In the genomic region with DNA sequence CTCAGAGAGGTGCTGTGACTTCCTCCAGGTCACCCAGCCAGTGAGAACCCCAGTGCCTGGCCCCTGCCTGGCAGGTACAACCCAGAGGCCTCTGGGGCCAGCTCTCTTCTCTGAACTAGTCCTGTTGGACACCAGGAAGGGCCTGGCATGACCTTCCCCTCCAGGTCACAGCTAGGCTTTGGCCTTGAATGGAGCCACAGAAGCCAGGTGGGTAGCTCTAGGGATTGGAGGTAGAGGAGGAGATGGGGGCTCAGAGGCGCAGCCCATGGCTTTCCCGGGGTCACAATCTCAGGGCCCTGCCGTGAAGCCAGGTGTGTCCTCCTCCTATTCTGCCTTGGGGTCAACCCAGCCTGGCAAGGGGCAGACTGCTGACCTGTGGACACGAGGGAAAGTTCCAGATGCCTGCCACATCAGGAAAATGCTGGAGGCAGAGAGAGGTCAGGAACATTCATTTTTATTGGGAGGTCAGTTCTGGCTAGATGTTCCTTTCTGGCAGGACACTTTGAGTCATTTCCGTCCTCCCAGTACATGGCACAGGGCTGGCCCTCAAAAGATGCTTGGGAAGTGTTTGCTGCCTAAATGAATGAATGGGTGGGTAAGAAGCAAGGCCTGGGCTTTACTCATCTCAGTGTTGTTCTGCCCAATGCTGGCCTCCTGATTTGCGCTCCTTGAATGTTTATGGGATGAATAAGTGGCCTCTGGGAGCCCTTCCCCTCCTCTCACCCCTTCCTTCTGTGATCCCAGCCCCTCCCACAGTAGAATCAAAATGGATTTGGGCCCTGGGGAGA, we compare ENCODE assay signal across 13 cellular contexts. TPM values are rescaled to one million over a fixed set of nuclear protein-coding genes. Genes with fewer than 3 reads are reported as not detected.
DNase-seq lines count a peak whose midpoint lies in the region; ATAC-seq, FAIRE-seq and TF ChIP-seq lines count a peak whose summit lies in the region.
"Had no signal": no experiment of that assay in that cellular context is flagged by ENCODE, and none has a peak within 500 bp of the region (broad histone marks: within the 10 kb centered on the region; RNA-seq: fewer than 3 reads in every experiment).

No MANE protein-coding gene starts in this region.

- peaks cover 55% of the 10 kb centered on the region for H3K4me1 Mint-ChIP-seq in glutamatergic neuron (ENCODE audit: low read depth, unreplicated experiment)
- no peaks in the 10 kb centered on the region for H3K4me1 Mint-ChIP-seq in stimulated activated memory B cell treated with anti-CD40 and anti-IgM and Interleukin-4, amounts not matched to agents 10 μg/mL and 1 μg/mL and 100 μg/mL, for 72 hours

- H3K4me3 Mint-ChIP-seq in glutamatergic neuron (ENCODE audit: unreplicated experiment) = no peak overlapping the region
- H3K4me3 Mint-ChIP-seq in stimulated activated memory B cell treated with anti-CD40 and anti-IgM and Interleukin-4, amounts not matched to agents 10 μg/mL and 1 μg/mL and 100 μg/mL, for 72 hours = no peak overlapping the region
- H3K4me3 Mint-ChIP-seq: activated CD8-positive, alpha-beta T cell treated with anti-CD3 and anti-CD28 coated beads for 36 hours had no signal

- H3K36me3 ChIP-seq in parathyroid adenoma (ENCODE audit: control insufficient read depth, insufficient read depth, low read length) = no peaks in the 10 kb centered on the region
- H3K36me3 ChIP-seq: thoracic aorta had no signal

- H3K4me1 ChIP-seq in parathyroid adenoma = peaks cover 31% of the 10 kb centered on the region

- no peak overlapping the region for H3K4me3 ChIP-seq in parathyroid adenoma (ENCODE audit: low read depth, low read length)
- H3K4me3 ChIP-seq: lung, thoracic aorta had no signal

- no peak overlapping the region for H3K4me2 ChIP-seq in parathyroid adenoma (ENCODE audit: low read length)

- peak; percentile 67 for DNase-seq in EH (ENCODE audit: low read depth)
- peak; percentile 38 for DNase-seq in LHCN-M2 (ENCODE audit: low read depth)
- DNase-seq in glutamatergic neuron = peak; percentile 5
- no peak for DNase-seq in HTR-8/SVneo (ENCODE audit: insufficient read length, low spot score)
- DNase-seq: T-helper 2 cell had no signal

- H3K27ac Mint-ChIP-seq in glutamatergic neuron (ENCODE audit: unreplicated experiment) = no peak overlapping the region
- no peak overlapping the region for H3K27ac Mint-ChIP-seq in stimulated activated memory B cell treated with anti-CD40 and anti-IgM and Interleukin-4, amounts not matched to agents 10 μg/mL and 1 μg/mL and 100 μg/mL, for 72 hours
- H3K27ac Mint-ChIP-seq: activated CD8-positive, alpha-beta T cell treated with anti-CD3 and anti-CD28 coated beads for 36 hours had no signal

- no peak overlapping the region for H2AFZ ChIP-seq in parathyroid adenoma

- peaks cover 3% of the 10 kb centered on the region for H3K9me3 Mint-ChIP-seq in glutamatergic neuron (ENCODE audit: unreplicated experiment)
- no peaks in the 10 kb centered on the region for H3K9me3 Mint-ChIP-seq in stimulated activated memory B cell treated with anti-CD40 and anti-IgM and Interleukin-4, amounts not matched to agents 10 μg/mL and 1 μg/mL and 100 μg/mL, for 72 hours
- H3K9me3 Mint-ChIP-seq: activated CD8-positive, alpha-beta T cell treated with anti-CD3 and anti-CD28 coated beads for 36 hours had no signal

- no peak for ATAC-seq in HG03520 (IDR thresholded peaks at IDR 0.05; ENCODE audit: unreplicated experiment)
- no peak for ATAC-seq in HG03280 (IDR thresholded peaks at IDR 0.05; ENCODE audit: unreplicated experiment)
- no peak for ATAC-seq in stimulated activated memory B cell treated with anti-CD40 and anti-IgM and Interleukin-4, amounts not matched to agents 10 μg/mL and 1 μg/mL and 100 μg/mL, for 72 hours
- ATAC-seq: activated CD8-positive, alpha-beta T cell treated with anti-CD3 and anti-CD28 coated beads for 36 hours had no signal

- no peaks in the 10 kb centered on the region for H3K27me3 ChIP-seq in parathyroid adenoma (ENCODE audit: control insufficient read depth, insufficient read depth, low read length)

- no peaks in the 10 kb centered on the region for H3K9me3 ChIP-seq in parathyroid adenoma (ENCODE audit: control insufficient read depth, low read length)
- H3K9me3 ChIP-seq: thoracic aorta had no signal

- H3K9ac ChIP-seq in parathyroid adenoma = no peak overlapping the region

- H3K79me2 ChIP-seq in parathyroid adenoma = no peaks in the 10 kb centered on the region

- peak overlapping the region; percentile 27 for H3K27ac ChIP-seq in parathyroid adenoma
- H3K27ac ChIP-seq: thoracic aorta had no signal

- no peak for FAIRE-seq in HTR-8/SVneo (lab: Jason Lieb, UNC)
- FAIRE-seq: GM12891 had no signal

- H3K36me3 Mint-ChIP-seq in glutamatergic neuron (ENCODE audit: unreplicated experiment) = no peaks in the 10 kb centered on the region
- H3K36me3 Mint-ChIP-seq in stimulated activated memory B cell treated with anti-CD40 and anti-IgM and Interleukin-4, amounts not matched to agents 10 μg/mL and 1 μg/mL and 100 μg/mL, for 72 hours = no peaks in the 10 kb centered on the region

- TF ChIP-seq CTCF in glutamatergic neuron (IDR thresholded peaks at IDR 0.05; ENCODE audit: partially characterized antibody, unreplicated experiment) (no peak), parathyroid adenoma (IDR thresholded peaks at IDR 0.05) (no peak)

- H3K27me3 Mint-ChIP-seq in glutamatergic neuron (ENCODE audit: unreplicated experiment) = peaks cover 5% of the 10 kb centered on the region
- H3K27me3 Mint-ChIP-seq in stimulated activated memory B cell treated with anti-CD40 and anti-IgM and Interleukin-4, amounts not matched to agents 10 μg/mL and 1 μg/mL and 100 μg/mL, for 72 hours = peaks cover 35% of the 10 kb centered on the region

RNA-seq across cellular contexts. Expression of a gene that starts 25.4 kb away (rescaled TPM):
- total RNA-seq in LHCN-M2 (2014; rRNA removed) (1.2 and 1.7 TPM in 2 replicates), glutamatergic neuron (ENCODE audit: unreplicated experiment) (18.1 TPM)
- polyA plus RNA-seq in LHCN-M2 (2012) = 0.68 TPM
